ENCODE assay signal across 8 cellular contexts in the genomic region with DNA sequence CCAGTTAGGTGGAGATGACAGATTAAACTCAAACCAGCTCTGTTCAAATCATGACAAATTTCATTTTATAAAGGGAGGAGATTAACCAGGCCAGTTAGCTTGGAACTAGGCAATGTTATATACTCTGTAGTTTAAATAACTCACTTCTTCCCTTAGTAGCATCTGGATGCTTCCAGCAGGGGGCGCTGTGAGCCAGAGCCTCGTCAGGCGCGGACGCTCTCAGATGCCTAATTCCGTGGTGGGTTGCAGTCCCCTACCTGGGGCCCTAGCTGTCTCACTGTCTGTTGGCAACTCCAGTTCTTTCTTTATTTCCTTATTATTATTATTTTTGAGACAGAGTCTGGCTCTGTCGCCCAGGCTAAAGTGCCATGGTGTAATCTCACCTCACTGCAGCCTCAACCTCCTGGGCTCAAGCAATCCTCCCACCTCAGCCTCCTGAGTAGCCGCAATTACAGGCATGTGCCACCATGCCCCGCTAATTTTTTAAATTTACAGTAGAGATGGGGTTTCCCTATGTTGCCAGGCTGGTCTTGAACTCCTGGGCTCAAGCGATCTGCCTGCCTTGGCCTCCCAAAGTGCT.
DNase-seq lines count a peak whose midpoint lies in the region; ATAC-seq and TF ChIP-seq lines count a peak whose summit lies in the region.

No MANE protein-coding gene starts in this region.

- DNase-seq in GM10266 (ENCODE audit: extremely low spot score) (peak; percentile 67), MV-4-11 (lab: John Stamatoyannopoulos, UW) (peak; percentile 23), T47D (ENCODE audit: low read depth in 1 of 2, low spot score in 1 of 2) (peak; percentile 59 to 75), kidney glomerular epithelial cell (lab: John Stamatoyannopoulos, UW) (peak; percentile 12)
- peak; percentile 75 for DNase-seq in stimulated activated CD4-positive, alpha-beta T cell treated with anti-CD3 and anti-CD28 coated beads, Interleukin-4, amount 100 ng/mL, for 1 hour

- ATAC-seq in HG03354 (IDR thresholded peaks at IDR 0.05; ENCODE audit: poor library complexity, severe bottlenecking, unreplicated experiment) = no peak
- ATAC-seq in HG02759 (IDR thresholded peaks at IDR 0.05; ENCODE audit: unreplicated experiment) = no peak

- TF ChIP-seq CTCF in GM10266 (IDR thresholded peaks at IDR 0.05; ENCODE audit: control insufficient read depth, insufficient read depth, low read depth, missing control alignments) (peak; percentile 85), WI38 (IDR thresholded peaks at IDR 0.05; ENCODE audit: low read depth, low read length) (peak; percentile 82)

- H3K4me3 ChIP-seq in WI38 (ENCODE audit: low read depth, low read length) = no peak overlapping the region

- in situ Hi-C loops in T47D (cut with HindIII; ENCODE audit: low pct_unique_long_range_greater_than_20kb, low sequenced_read_pairs) = no loop called here

Comparison
In these comparisons a context has a peak if more than half of its experiments do, and no peak if none do; other contexts are left out.
1. DNase-seq: peak in every context shown above with its lines; median percentile 75 in stimulated activated CD4-positive, alpha-beta T cell treated with anti-CD3 and anti-CD28 coated beads, Interleukin-4, amount 100 ng/mL, for 1 hour; 67 in GM10266; 67 in T47D; 23 in MV-4-11; 12 in kidney glomerular epithelial cell.